In genomic region chr5:16713386-16713928, GRCh38 we compare ENCODE assay signal across 10 cellular contexts.
DNase-seq lines count a peak whose midpoint lies in the region; ATAC-seq, FAIRE-seq and TF ChIP-seq lines count a peak whose summit lies in the region.
"Had no signal": no experiment of that assay in that cellular context is flagged by ENCODE, and none has a peak within 500 bp of the region (broad histone marks: within the 10 kb centered on the region; RNA-seq: fewer than 3 reads in every experiment).

No MANE protein-coding gene starts in this region.

- no TSS peak for BruUV-seq in PC-9 (replicated peaks; lab: Mats Ljungman, UMichigan)

- no peak overlapping the region for H2AFZ ChIP-seq in PC-9

- 48 to 75% (median 55%) methylated on average over 13 to 14 of the region's 14 CpGs for WGBS in small intestine, 3 donors

- no peaks in the 10 kb centered on the region for H3K9me2 ChIP-seq in PC-9 (ENCODE audit: insufficient read depth)

- no peaks in the 10 kb centered on the region for H3K9me3 Mint-ChIP-seq in osteocyte (ENCODE audit: unreplicated experiment)
- H3K9me3 Mint-ChIP-seq: stimulated activated memory B cell treated with anti-CD40 and anti-IgM and Interleukin-4, amounts not matched to agents 10 μg/mL and 1 μg/mL and 100 μg/mL, for 72 hours had no signal

- H3K4me3 Mint-ChIP-seq in osteocyte (ENCODE audit: unreplicated experiment): peak overlapping the region; percentile 58
- H3K4me3 Mint-ChIP-seq: stimulated activated memory B cell treated with anti-CD40 and anti-IgM and Interleukin-4, amounts not matched to agents 10 μg/mL and 1 μg/mL and 100 μg/mL, for 72 hours had no signal

- H3K4me1 Mint-ChIP-seq in osteocyte (ENCODE audit: unreplicated experiment): peaks cover 24% of the 10 kb centered on the region
- H3K4me1 Mint-ChIP-seq: stimulated activated memory B cell treated with anti-CD40 and anti-IgM and Interleukin-4, amounts not matched to agents 10 μg/mL and 1 μg/mL and 100 μg/mL, for 72 hours had no signal

- no peak overlapping the region for H3K4me2 ChIP-seq in PC-9

- H3K79me2 ChIP-seq in PC-9 (ENCODE audit: low read depth): no peaks in the 10 kb centered on the region

- H3K36me3 ChIP-seq in WERI-Rb-1 (peaks cover 27% of the 10 kb centered on the region), small intestine (ENCODE audit: control insufficient read depth in 2 of 2, insufficient read depth in 2 of 2, low read length in 2 of 2) (peaks cover 0 to 3% of the 10 kb centered on the region in 2 donors), PC-9 (ENCODE audit: low read depth) (no peaks in the 10 kb centered on the region)

- H3K27me3 ChIP-seq in WERI-Rb-1 (ENCODE audit: insufficient read depth, low read depth, severe bottlenecking) (no peaks in the 10 kb centered on the region), small intestine (ENCODE audit: control insufficient read depth in 2 of 2, insufficient read depth in 2 of 2, low read length in 2 of 2) (no peaks in the 10 kb centered on the region), PC-9 (ENCODE audit: insufficient read depth, low read depth) (no peaks in the 10 kb centered on the region)

- POLR2A ChIA-PET in PC-9 (lab: Charles Lee; ENCODE audit: unreplicated experiment): interaction anchor here (0.7 kb wide), 1 partner anchor 150 kb away, joined by 14 read pairs; no protein-coding TSS in a partner anchor

- peaks cover 0 to 2% of the 10 kb centered on the region in 2 donors for H3K4me1 ChIP-seq in small intestine (ENCODE audit: control insufficient read depth in 2 of 2, insufficient read depth in 1 of 2, low read depth in 1 of 2, low read length in 1 of 2)
- no peaks in the 10 kb centered on the region for H3K4me1 ChIP-seq in PC-9 (replicated peaks; ENCODE audit: insufficient read depth)

- no peaks in the 10 kb centered on the region for H4K20me1 ChIP-seq in PC-9 (ENCODE audit: insufficient read depth)

- no peak for TF ChIP-seq CTCF in osteocyte (IDR thresholded peaks at IDR 0.05)
- TF ChIP-seq CTCF in WERI-Rb-1 (IDR thresholded peaks at IDR 0.05; ENCODE audit: low read depth, low read length): no peak
- no peak for TF ChIP-seq CTCF in PC-9 (conservative IDR thresholded peaks at IDR 0.05)

- FAIRE-seq in frontal cortex (lab: Jason Lieb, UNC): no peak
- FAIRE-seq in small intestine (lab: Jason Lieb, UNC): no peak

- peak overlapping the region; percentile 73 for H3K27ac Mint-ChIP-seq in osteocyte (ENCODE audit: unreplicated experiment)
- H3K27ac Mint-ChIP-seq: stimulated activated memory B cell treated with anti-CD40 and anti-IgM and Interleukin-4, amounts not matched to agents 10 μg/mL and 1 μg/mL and 100 μg/mL, for 72 hours had no signal

- no peak for ATAC-seq in GM21825 (IDR thresholded peaks at IDR 0.05; ENCODE audit: unreplicated experiment)
- ATAC-seq: stimulated activated memory B cell treated with anti-CD40 and anti-IgM and Interleukin-4, amounts not matched to agents 10 μg/mL and 1 μg/mL and 100 μg/mL, for 72 hours had no signal

- H3K9me3 ChIP-seq in WERI-Rb-1 (ENCODE audit: severe bottlenecking): no peaks in the 10 kb centered on the region
- H3K9me3 ChIP-seq in small intestine (ENCODE audit: control insufficient read depth, low read depth): no peaks in the 10 kb centered on the region
- H3K9me3 ChIP-seq in PC-9 (ENCODE audit: insufficient read depth, low read depth): no peaks in the 10 kb centered on the region

- CTCF ChIA-PET in PC-9 (lab: Charles Lee): no interaction called here

- H3K36me3 Mint-ChIP-seq in osteocyte (ENCODE audit: unreplicated experiment): peaks cover 34% of the 10 kb centered on the region
- H3K36me3 Mint-ChIP-seq: stimulated activated memory B cell treated with anti-CD40 and anti-IgM and Interleukin-4, amounts not matched to agents 10 μg/mL and 1 μg/mL and 100 μg/mL, for 72 hours had no signal

- intact Hi-C loops in PC-9 (cut with micrococcal nuclease; ENCODE audit: unreplicated experiment): no loop called here

- H3K27me3 Mint-ChIP-seq in osteocyte (ENCODE audit: unreplicated experiment): no peaks in the 10 kb centered on the region

- H3K4me3 ChIP-seq in WERI-Rb-1 (ENCODE audit: low read depth, low read length): no peak overlapping the region
- no peak overlapping the region for H3K4me3 ChIP-seq in small intestine (ENCODE audit: low read depth in 1 of 2, low read length in 2 of 2)
- no peak overlapping the region for H3K4me3 ChIP-seq in PC-9

- H3K27ac ChIP-seq in WERI-Rb-1 (no peak overlapping the region), small intestine (ENCODE audit: low read depth in 1 of 2, low read length in 1 of 2) (peak overlapping the region in 1 of 2 donors; percentile 28), PC-9 (no peak overlapping the region)

- peak; percentile 14 for DNase-seq in Daoy (ENCODE audit: low read depth)
- DNase-seq in SK-N-DZ (ENCODE audit: low spot score): peak; percentile 50
- peak; percentile 46 to 54 for DNase-seq in frontal cortex (ENCODE audit: low spot score in 2 of 2)
- DNase-seq in osteocyte (ENCODE audit: extremely low spot score, unreplicated experiment): no peak
- DNase-seq in WERI-Rb-1: no peak
- no peak for DNase-seq in small intestine
- no peak for DNase-seq in PC-9
- DNase-seq: activated CD8-positive, alpha-beta memory T cell treated with anti-CD3 and anti-CD28 coated beads, Interleukin-2, amount 50 U/mL, for 48 hours had no signal

- H3F3A ChIP-seq in PC-9 (ENCODE audit: insufficient read depth, low read depth): no peaks in the 10 kb centered on the region; the same call in 1 of the 2 replicates

Comparison
In these comparisons a context has a peak if more than half of its experiments do, and no peak if none do; other contexts are left out.
1. DNase-seq: peak in Daoy (single experiment), SK-N-DZ (single experiment) and frontal cortex (2 of 2); none in osteocyte (single experiment), WERI-Rb-1 (single experiment), small intestine (single experiment) and PC-9 (0 of 2).